Comparison of ENCODE assay signal across 8 cellular contexts in genomic region chr5:119071573-119071874, GRCh38.
DNase-seq lines count a peak whose midpoint lies in the region; ATAC-seq and TF ChIP-seq lines count a peak whose summit lies in the region.

No MANE protein-coding gene starts in this region.

- TF ChIP-seq CTCF in AG09309 (IDR thresholded peaks at IDR 0.05; ENCODE audit: control insufficient read depth, insufficient read depth, low read depth, low read length, missing control alignments) (no peak), coronary artery (IDR thresholded peaks at IDR 0.05) (no peak)

- peaks cover 30% of the 10 kb centered on the region for H3K4me1 ChIP-seq in muscle layer of colon (ENCODE audit: insufficient read depth, low read length)

- H3K27me3 ChIP-seq in muscle layer of colon (ENCODE audit: control insufficient read depth in 1 of 2, insufficient read depth in 2 of 2, low read length in 2 of 2): no peaks in the 10 kb centered on the region

- DNase-seq in AG09309 (ENCODE audit: low read depth): no peak
- DNase-seq in coronary artery (ENCODE audit: low spot score): no peak
- DNase-seq in NCI-H2107 (lab: John Stamatoyannopoulos, UW): no peak
- DNase-seq in stimulated activated CD8-positive, alpha-beta memory T cell treated with anti-CD3 and anti-CD28 coated beads, Interleukin-4, amount 100 ng/mL, for 48 hours: no peak

- no peaks in the 10 kb centered on the region for H3K36me3 ChIP-seq in KOPT-K1 (ENCODE audit: insufficient read depth, low read length)
- H3K36me3 ChIP-seq in muscle layer of colon (ENCODE audit: insufficient read depth, low read length): no peaks in the 10 kb centered on the region

- H3K27ac ChIP-seq in KOPT-K1 (ENCODE audit: low read depth, low read length, poor library complexity, severe bottlenecking): peak overlapping the region; percentile 76
- peak overlapping the region; percentile 95 to 97 for H3K27ac ChIP-seq in coronary artery
- H3K27ac ChIP-seq in muscle layer of colon (ENCODE audit: low read depth, low read length): peak overlapping the region; percentile 95

- H3K4me3 ChIP-seq in AG09309 (ENCODE audit: control insufficient read depth, low read depth, low read length) (peak overlapping the region; percentile 57), coronary artery (peak overlapping the region; percentile 92), muscle layer of colon (ENCODE audit: low read depth in 1 of 2, low read length in 2 of 2) (peak overlapping the region; percentile 78 to 91)

- H3K9me3 ChIP-seq in KOPT-K1 (ENCODE audit: insufficient read depth, low read length, poor library complexity, severe bottlenecking) (no peaks in the 10 kb centered on the region), muscle layer of colon (ENCODE audit: low read length) (no peaks in the 10 kb centered on the region)

- H3K9ac ChIP-seq in muscle layer of colon (ENCODE audit: low read length): peak overlapping the region; percentile 92

- peak; percentile 12 for ATAC-seq in GM19395 (IDR thresholded peaks at IDR 0.05; ENCODE audit: unreplicated experiment)
- no peak for ATAC-seq in GM18861 (IDR thresholded peaks at IDR 0.05; ENCODE audit: unreplicated experiment)
